In the genomic region with DNA sequence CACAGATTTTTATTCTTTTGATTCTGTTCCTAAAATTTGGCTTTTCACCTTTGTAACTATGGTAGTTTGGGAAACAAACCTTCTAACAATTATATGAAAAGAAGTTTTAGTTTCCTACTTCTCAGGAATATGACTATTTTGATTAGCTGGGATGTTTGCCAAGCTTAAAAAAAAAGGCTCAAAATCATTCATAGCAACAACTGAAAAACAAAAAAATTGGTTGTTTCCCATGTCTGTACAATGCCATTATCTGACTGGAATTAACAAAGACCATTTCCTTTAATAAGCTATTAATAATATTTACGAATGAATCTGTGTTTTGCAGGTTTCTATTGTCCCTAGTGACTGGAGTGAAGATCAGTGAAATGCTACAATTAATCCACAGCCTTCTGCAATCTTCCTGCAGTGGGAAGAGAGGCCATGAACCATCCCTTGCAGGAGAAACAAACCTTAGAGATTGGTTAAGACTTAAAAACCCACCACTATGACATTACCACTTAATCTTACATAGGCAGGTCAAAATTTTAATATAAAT, we compare ENCODE assay signal across 11 cellular contexts. TPM values are rescaled to one million over a fixed set of nuclear protein-coding genes. Genes with fewer than 3 reads are reported as not detected.
DNase-seq lines count a peak whose midpoint lies in the region; ATAC-seq and TF ChIP-seq lines count a peak whose summit lies in the region.
"Had no signal": no experiment of that assay in that cellular context is flagged by ENCODE, and none has a peak within 500 bp of the region (broad histone marks: within the 10 kb centered on the region; RNA-seq: fewer than 3 reads in every experiment).

No MANE protein-coding gene starts in this region.

- H3K36me3 Mint-ChIP-seq in memory B cell = peaks cover 3% of the 10 kb centered on the region
- H3K36me3 Mint-ChIP-seq in type B pancreatic cell = peaks cover 28% of the 10 kb centered on the region

- H3K27ac Mint-ChIP-seq in memory B cell (peak overlapping the region; percentile 2), type B pancreatic cell (peak overlapping the region; percentile 96)

- H3K27ac ChIP-seq in right atrium auricular region = peak overlapping the region; percentile 3 to 20
- no peak overlapping the region for H3K27ac ChIP-seq in ascending aorta

- H3K27me3 Mint-ChIP-seq in memory B cell (no peaks in the 10 kb centered on the region), type B pancreatic cell (no peaks in the 10 kb centered on the region)

- H3K4me1 ChIP-seq in right atrium auricular region = peaks cover 0 to 57% of the 10 kb centered on the region in 2 donors
- peaks cover 15 to 36% of the 10 kb centered on the region in 2 donors for H3K4me1 ChIP-seq in ascending aorta

- ATAC-seq in memory B cell (ENCODE audit: low read depth) = no peak
- ATAC-seq: HCT116 had no signal

- peaks cover 25% of the 10 kb centered on the region for H3K4me1 Mint-ChIP-seq in memory B cell
- H3K4me1 Mint-ChIP-seq in type B pancreatic cell (ENCODE audit: unreplicated experiment) = peaks cover 44% of the 10 kb centered on the region

- H3K4me3 Mint-ChIP-seq in memory B cell (peak overlapping the region; percentile 50), type B pancreatic cell (peak overlapping the region; percentile 82)

- H3K9me3 Mint-ChIP-seq in memory B cell = no peaks in the 10 kb centered on the region
- no peaks in the 10 kb centered on the region for H3K9me3 Mint-ChIP-seq in type B pancreatic cell

- TF ChIP-seq CTCF in right atrium auricular region (IDR thresholded peaks at IDR 0.05) (no peak), ascending aorta (IDR thresholded peaks at IDR 0.05) (no peak), type B pancreatic cell (conservative IDR thresholded peaks at IDR 0.05) (no peak), GM20000 (IDR thresholded peaks at IDR 0.05; ENCODE audit: extremely low read depth, missing control alignments) (no peak)

- peak overlapping the region in 1 of 2 donors; percentile 27 for H3K4me3 ChIP-seq in right atrium auricular region
- H3K4me3 ChIP-seq in ascending aorta = peak overlapping the region; percentile 29 to 97

- H3K27me3 ChIP-seq in right atrium auricular region (no peaks in the 10 kb centered on the region), ascending aorta (no peaks in the 10 kb centered on the region)

- intact Hi-C loops in cardiac septum (cut with DNase I) (no loop called here), ascending aorta (cut with DNase I) (no loop called here)

- no peaks in the 10 kb centered on the region for H3K36me3 ChIP-seq in right atrium auricular region
- H3K36me3 ChIP-seq in ascending aorta = peaks cover 0 to 3% of the 10 kb centered on the region in 2 donors

- DNase-seq in right atrium auricular region (ENCODE audit: low spot score) = no peak
- no peak for DNase-seq in cardiac septum (ENCODE audit: low spot score)
- no peak for DNase-seq in ascending aorta (ENCODE audit: low spot score in 2 of 2)
- DNase-seq in memory B cell (ENCODE audit: low spot score in 2 of 2) = no peak
- no peak for DNase-seq in type B pancreatic cell (ENCODE audit: extremely low spot score, unreplicated experiment)
- DNase-seq in GM20000 (ENCODE audit: low spot score) = no peak
- DNase-seq in NOMO-1 treated with DMSO at 0.1 percent for 48 hours (lab: John Stamatoyannopoulos, UW; ENCODE audit: unreplicated experiment) = no peak
- DNase-seq in DMS 273 treated with DMSO at 0.1 percent for 48 hours (lab: John Stamatoyannopoulos, UW) = no peak
- DNase-seq: DMS53, NCI-H1436 treated with DMSO at 0.1 percent for 48 hours had no signal

- H3K9me3 ChIP-seq in right atrium auricular region (no peaks in the 10 kb centered on the region), ascending aorta (no peaks in the 10 kb centered on the region)

RNA-seq across cellular contexts. Expression of gene PURB, which starts 4.2 kb away (rescaled TPM):
- 10 to 100 TPM in 1 of 2 donors, 1 to 10 TPM in 1; 10.0 to 12.9 TPM for total RNA-seq in right atrium auricular region
- 19.1 TPM for total RNA-seq in cardiac septum
- 19.1 TPM for total RNA-seq in ascending aorta
- 24.8 and 29.0 TPM in 2 replicates for total RNA-seq in type B pancreatic cell (ENCODE audit: low replicate concordance)

RNA-seq across cellular contexts. Expression of gene H2AZ2, which starts 33.2 kb away (rescaled TPM):
- total RNA-seq in right atrium auricular region (100 to 1,000 TPM; 171 to 175 TPM), cardiac septum (210 TPM), ascending aorta (128 TPM), type B pancreatic cell (ENCODE audit: low replicate concordance) (116 and 239 TPM in 2 replicates)

Comparison
In these comparisons a context has a peak if more than half of its experiments do, and no peak if none do; other contexts are left out.
1. H3K27ac ChIP-seq: peak in right atrium auricular region (2 of 2); none in ascending aorta (0 of 2).